In the genomic region with DNA sequence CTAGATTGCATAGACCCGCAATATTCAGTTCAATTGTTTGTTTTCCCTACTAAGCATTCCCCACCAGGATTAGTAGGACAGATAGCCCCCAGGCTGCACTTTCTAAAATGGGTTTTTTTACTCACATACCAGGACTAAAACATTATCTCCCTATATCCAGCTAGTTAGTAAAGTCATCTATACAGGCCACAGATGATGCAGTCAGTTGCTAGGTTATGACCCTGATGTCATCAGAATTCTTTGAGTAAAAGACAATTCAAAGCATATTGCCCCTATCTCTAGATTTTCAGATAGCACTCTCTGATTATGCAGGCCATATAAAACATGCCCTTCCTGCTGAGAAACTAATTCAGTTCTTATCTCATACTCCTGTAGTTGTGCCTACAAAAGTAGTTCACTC, we compare ENCODE assay signal across 8 cellular contexts.
"Had no signal": no experiment of that assay in that cellular context is flagged by ENCODE, and none has a peak within 500 bp of the region (broad histone marks: within the 10 kb centered on the region; RNA-seq: fewer than 3 reads in every experiment).

No MANE protein-coding gene starts in this region.

- H3K4me3 ChIP-seq: GM23248, HAP-1, K562 had no signal

- H3K4me1 ChIP-seq: HAP-1 had no signal

- H3K9ac ChIP-seq: GM23248 had no signal

- H3K9me3 ChIP-seq: HAP-1 had no signal

- H2AFZ ChIP-seq: GM23248 had no signal

- ATAC-seq: HCT116, K562 had no signal

- H3K36me3 ChIP-seq: HAP-1 had no signal

- H3K27ac ChIP-seq: GM23248 had no signal

- DNase-seq: GM23248, GOT3, H7, HFFc6, IMR-90 had no signal
